13 cellular contexts compared by ENCODE assay signal in genomic region chr18:64244571-64244970, GRCh38.
DNase-seq lines count a peak whose midpoint lies in the region; ATAC-seq and TF ChIP-seq lines count a peak whose summit lies in the region.
"Had no signal": no experiment of that assay in that cellular context is flagged by ENCODE, and none has a peak within 500 bp of the region (broad histone marks: within the 10 kb centered on the region; RNA-seq: fewer than 3 reads in every experiment).

No MANE protein-coding gene starts in this region.

- H3K4ac ChIP-seq in trophoblast cell (ENCODE audit: low read depth, low read length): no peak overlapping the region

- no peak overlapping the region for H3K18ac ChIP-seq in trophoblast cell (ENCODE audit: low read length)

- H4K91ac ChIP-seq in trophoblast cell (ENCODE audit: low read depth, low read length): no peak overlapping the region

- WGBS in endodermal cell (ENCODE audit: insufficient coverage in 1 of 2, insufficient read length in 1 of 2), 2 experiments: 82 to 94% methylated on average over 4 of the region's 4 CpGs
- no CpG with 5 or more reads among the region's 4 CpGs for WGBS in trophoblast cell (ENCODE audit: extremely low coverage, insufficient coverage, insufficient read length)
- WGBS in GM23248 (ENCODE audit: low coverage in 1 of 2, low lambda C conversion rate in 2 of 2, missing lambda C conversion rate in 2 of 2), 2 experiments: 36 to 40% methylated on average over 4 of the region's 4 CpGs

- no peak overlapping the region for H3K23ac ChIP-seq in trophoblast cell (ENCODE audit: low read length)

- CTCF ChIA-PET in activated CD8-positive, alpha-beta T cell treated with anti-CD3 and anti-CD28 coated beads for 36 hours (lab: Charles Lee): interaction anchor here (1.2 kb wide), 1 partner anchor 10 kb away, joined by 3 read pairs; no protein-coding TSS in a partner anchor

- no peak overlapping the region for H3K27ac ChIP-seq in endodermal cell (ENCODE audit: low read depth, low read length)
- no peak overlapping the region for H3K27ac ChIP-seq in trophoblast cell (ENCODE audit: low read depth, low read length)
- no peak overlapping the region for H3K27ac ChIP-seq in GM23248
- H3K27ac ChIP-seq: A549, lower lobe of right lung, prostate gland had no signal

- H4K20me1 ChIP-seq in GM23248 (ENCODE audit: insufficient read depth): no peaks in the 10 kb centered on the region

- no peak for ATAC-seq in activated CD8-positive, alpha-beta T cell treated with anti-CD3 and anti-CD28 coated beads for 36 hours
- ATAC-seq: A549 had no signal

- intact Hi-C loops in activated CD8-positive, alpha-beta T cell treated with anti-CD3 and anti-CD28 coated beads for 36 hours (cut with micrococcal nuclease): no loop called here

- H3K79me2 ChIP-seq in trophoblast cell (ENCODE audit: control insufficient read depth, insufficient read depth, low read length, poor library complexity) (no peaks in the 10 kb centered on the region), GM23248 (ENCODE audit: insufficient read depth) (no peaks in the 10 kb centered on the region)

- no peak overlapping the region for H2BK5ac ChIP-seq in trophoblast cell (ENCODE audit: low read depth, low read length, poor library complexity)

- H3K27ac Mint-ChIP-seq in endodermal cell: no peak overlapping the region
- H3K27ac Mint-ChIP-seq in activated CD8-positive, alpha-beta T cell treated with anti-CD3 and anti-CD28 coated beads for 36 hours: no peak overlapping the region
- H3K27ac Mint-ChIP-seq: HFFc6 had no signal

- H3K4me1 Mint-ChIP-seq in endodermal cell: peaks cover 6% of the 10 kb centered on the region
- no peaks in the 10 kb centered on the region for H3K4me1 Mint-ChIP-seq in activated CD8-positive, alpha-beta T cell treated with anti-CD3 and anti-CD28 coated beads for 36 hours (ENCODE audit: low read depth)

- POLR2A ChIA-PET in activated CD8-positive, alpha-beta T cell treated with anti-CD3 and anti-CD28 coated beads for 36 hours (lab: Charles Lee): no interaction called here

- H3K79me1 ChIP-seq in trophoblast cell (ENCODE audit: low read length): peaks cover 4% of the 10 kb centered on the region

- H3K27me3 ChIP-seq in endodermal cell (ENCODE audit: control insufficient read depth, insufficient read depth, low read length, poor library complexity, severe bottlenecking) (no peaks in the 10 kb centered on the region), trophoblast cell (ENCODE audit: insufficient read depth, low read length) (no peaks in the 10 kb centered on the region), GM23248 (replicated peaks; ENCODE audit: insufficient read depth) (no peaks in the 10 kb centered on the region)

- H4K8ac ChIP-seq in trophoblast cell (ENCODE audit: low read depth, low read length): no peak overlapping the region

- H3K14ac ChIP-seq in trophoblast cell (ENCODE audit: low read length): no peak overlapping the region

- no peaks in the 10 kb centered on the region for H3K36me3 Mint-ChIP-seq in endodermal cell (ENCODE audit: low read depth)
- H3K36me3 Mint-ChIP-seq in activated CD8-positive, alpha-beta T cell treated with anti-CD3 and anti-CD28 coated beads for 36 hours (ENCODE audit: low read depth): no peaks in the 10 kb centered on the region

- TF ChIP-seq CTCF in endodermal cell (conservative IDR thresholded peaks at IDR 0.05): peak; percentile 75
- no peak for TF ChIP-seq CTCF in activated CD8-positive, alpha-beta T cell treated with anti-CD3 and anti-CD28 coated beads for 36 hours (IDR thresholded peaks at IDR 0.05)

- H2AFZ ChIP-seq in trophoblast cell (ENCODE audit: insufficient read depth, low read length, poor library complexity): no peak overlapping the region
- no peak overlapping the region for H2AFZ ChIP-seq in GM23248

- no peaks in the 10 kb centered on the region for H3K36me3 ChIP-seq in endodermal cell (ENCODE audit: control insufficient read depth, insufficient read depth, low read length)
- no peaks in the 10 kb centered on the region for H3K36me3 ChIP-seq in trophoblast cell (ENCODE audit: control insufficient read depth in 1 of 2, insufficient read depth in 2 of 2, low read length in 2 of 2)
- H3K36me3 ChIP-seq in GM23248 (ENCODE audit: low read depth): no peaks in the 10 kb centered on the region
- H3K36me3 ChIP-seq: lower lobe of right lung, prostate gland had no signal

- H3K9me3 Mint-ChIP-seq in endodermal cell: no peaks in the 10 kb centered on the region
- H3K9me3 Mint-ChIP-seq in activated CD8-positive, alpha-beta T cell treated with anti-CD3 and anti-CD28 coated beads for 36 hours: no peaks in the 10 kb centered on the region

- H3K9ac ChIP-seq in endodermal cell (ENCODE audit: extremely low read depth, low read length, poor library complexity, severe bottlenecking): no peak overlapping the region
- H3K9ac ChIP-seq in trophoblast cell (ENCODE audit: low read length): no peak overlapping the region
- no peak overlapping the region for H3K9ac ChIP-seq in GM23248

- H3K4me1 ChIP-seq in endodermal cell (ENCODE audit: control insufficient read depth, insufficient read depth, low read length) (no peaks in the 10 kb centered on the region), trophoblast cell (ENCODE audit: control insufficient read depth in 1 of 2, insufficient read depth in 2 of 2, low read length in 2 of 2) (peaks cover 0 to 2% of the 10 kb centered on the region in 2 experiments), GM23248 (ENCODE audit: insufficient read depth) (no peaks in the 10 kb centered on the region)
- H3K4me1 ChIP-seq: A549, lower lobe of right lung, prostate gland had no signal

- no peak overlapping the region for H2BK120ac ChIP-seq in trophoblast cell (ENCODE audit: insufficient read depth, low read length, poor library complexity)

- no peaks in the 10 kb centered on the region for H3K27me3 Mint-ChIP-seq in endodermal cell (ENCODE audit: insufficient read depth)
- no peaks in the 10 kb centered on the region for H3K27me3 Mint-ChIP-seq in activated CD8-positive, alpha-beta T cell treated with anti-CD3 and anti-CD28 coated beads for 36 hours

- H2BK12ac ChIP-seq in trophoblast cell (ENCODE audit: low read length): peak overlapping the region; percentile 2

- no peak overlapping the region for H2AK5ac ChIP-seq in trophoblast cell (ENCODE audit: low read length)

- DNase-seq in NCI-H1694 treated with DMSO at 0.1 percent for 48 hours (lab: John Stamatoyannopoulos, UW) (peak; percentile 1), NCI-H1694 (lab: John Stamatoyannopoulos, UW) (no peak), NCI-H146 (lab: John Stamatoyannopoulos, UW) (peak; percentile 74), endodermal cell (peak; percentile 59), trophoblast cell (no peak), HCEC 1CT (no peak), GM23248 (no peak)
- DNase-seq in activated CD8-positive, alpha-beta T cell treated with anti-CD3 and anti-CD28 coated beads for 36 hours: no peak
- DNase-seq: activated effector memory CD4-positive, alpha-beta T cell treated with Interleukin-2 at 50 U/mL for 16 hours; HFFc6; lower lobe of right lung had no signal

- H3K4me2 ChIP-seq in trophoblast cell (ENCODE audit: low read length) (no peak overlapping the region), GM23248 (ENCODE audit: unreplicated experiment) (no peak overlapping the region)
- H3K4me2 ChIP-seq: A549 had no signal

- no peak overlapping the region for H3K4me3 Mint-ChIP-seq in endodermal cell
- no peak overlapping the region for H3K4me3 Mint-ChIP-seq in activated CD8-positive, alpha-beta T cell treated with anti-CD3 and anti-CD28 coated beads for 36 hours
- H3K4me3 Mint-ChIP-seq: HFFc6 had no signal

- no peaks in the 10 kb centered on the region for H3K9me2 ChIP-seq in GM23248 (ENCODE audit: insufficient read depth)

- H3K4me3 ChIP-seq in endodermal cell (ENCODE audit: low read length) (no peak overlapping the region), trophoblast cell (ENCODE audit: low read depth, low read length) (no peak overlapping the region), GM23248 (no peak overlapping the region)
- H3K4me3 ChIP-seq: A549, lower lobe of right lung, prostate gland had no signal

- no peaks in the 10 kb centered on the region for H3K9me3 ChIP-seq in endodermal cell (ENCODE audit: control insufficient read depth, low read length)
- no peaks in the 10 kb centered on the region for H3K9me3 ChIP-seq in trophoblast cell (ENCODE audit: insufficient read depth, low read depth, low read length)
- no peaks in the 10 kb centered on the region for H3K9me3 ChIP-seq in GM23248 (ENCODE audit: low read depth)
- H3K9me3 ChIP-seq: A549, lower lobe of right lung, prostate gland had no signal

- in situ Hi-C loops in GM23248 (cut with MboI): no loop called here

- H3F3A ChIP-seq in GM23248 (ENCODE audit: insufficient read depth): no peaks in the 10 kb centered on the region

- no peak overlapping the region for H4K12ac ChIP-seq in trophoblast cell (ENCODE audit: low read depth, low read length)

Comparison
In these comparisons a context has a peak if more than half of its experiments do, and no peak if none do; other contexts are left out.
1. DNase-seq: peak in NCI-H1694 treated with DMSO at 0.1 percent for 48 hours (single experiment), NCI-H146 (single experiment) and endodermal cell (single experiment); none in NCI-H1694 (single experiment), trophoblast cell (0 of 2), HCEC 1CT (single experiment), activated CD8-positive, alpha-beta T cell treated with anti-CD3 and anti-CD28 coated beads for 36 hours (single experiment) and GM23248 (single experiment).